Comparison of ENCODE assay signal across 1 cellular context in genomic region chr16:15518412-15519351, GRCh38.
TF ChIP-seq lines count a peak whose summit lies in the region.

No MANE protein-coding gene starts in this region.

TF ChIP-seq in HEK293, 187 proteins besides CTCF, POLR2A, EP300 and RAD21 (continued from another document):
- TF ChIP-seq PRDM10 (tag by site-specific recombination; IDR thresholded peaks at IDR 0.05) (peak; percentile 43; the same call in 1 of the 2 replicates), ZNF548 (tag by site-specific recombination; IDR thresholded peaks at IDR 0.05) (no peak), ZNF416 (tag by site-specific recombination; IDR thresholded peaks at IDR 0.05) (no peak), ZNF341 (tag by site-specific recombination; IDR thresholded peaks at IDR 0.05; ENCODE audit: low read depth) (0 out of 2 replicates have a peak, but pooled peaks have one; percentile 14), ZNF366 (tag by site-specific recombination; conservative IDR thresholded peaks at IDR 0.05) (0 out of 2 replicates have a peak, but pooled peaks have one; percentile 35), GLIS2 (tag by site-specific recombination; IDR thresholded peaks at IDR 0.05) (no peak), ZNF692 (tag by site-specific recombination; IDR thresholded peaks at IDR 0.05) (no peak), ZNF654 (tag by site-specific recombination; IDR thresholded peaks at IDR 0.05; ENCODE audit: low read depth) (no peak), ZNF610 (tag by site-specific recombination; IDR thresholded peaks at IDR 0.05; ENCODE audit: borderline replicate concordance) (no peak), KLF9 (tag by site-specific recombination; IDR thresholded peaks at IDR 0.05; ENCODE audit: low read depth) (no peak), ZNF623 (tag by site-specific recombination; IDR thresholded peaks at IDR 0.05) (no peak), ZNF398 (tag by site-specific recombination; IDR thresholded peaks at IDR 0.05) (peak; percentile 64), ZNF629 (tag by site-specific recombination; IDR thresholded peaks at IDR 0.05) (peak; percentile 24; the same call in 1 of the 2 replicates), ZNF174 (tag by site-specific recombination; IDR thresholded peaks at IDR 0.05) (no peak), ZNF776 (tag by site-specific recombination; IDR thresholded peaks at IDR 0.05; ENCODE audit: borderline replicate concordance) (no peak), ZNF626 (tag by site-specific recombination; IDR thresholded peaks at IDR 0.05) (no peak), ZSCAN5A (tag by site-specific recombination; IDR thresholded peaks at IDR 0.05) (no peak), ZSCAN30 (tag by site-specific recombination; IDR thresholded peaks at IDR 0.05) (no peak), MEIS1 (CRISPR knock-in tag; IDR thresholded peaks at IDR 0.05; ENCODE audit: borderline replicate concordance) (no peak), ZNF624 (tag by site-specific recombination; IDR thresholded peaks at IDR 0.05) (no peak), ZNF114 (tag by site-specific recombination; IDR thresholded peaks at IDR 0.05) (no peak), ZFP69B (tag by site-specific recombination; IDR thresholded peaks at IDR 0.05) (no peak), ZNF18 (tag by site-specific recombination; IDR thresholded peaks at IDR 0.05) (no peak), YY2 (tag by site-specific recombination; IDR thresholded peaks at IDR 0.05) (no peak), ZBTB49 (tag by site-specific recombination; IDR thresholded peaks at IDR 0.05; ENCODE audit: low read depth) (no peak), ZSCAN4 (tag by site-specific recombination; IDR thresholded peaks at IDR 0.05) (0 out of 2 replicates have a peak, but pooled peaks have one; percentile 42), ZNF10 (tag by site-specific recombination; IDR thresholded peaks at IDR 0.05) (no peak), GLIS1 (tag by site-specific recombination; IDR thresholded peaks at IDR 0.05) (peak; percentile 15; the same call in 1 of the 2 replicates), ZNF433 (tag by site-specific recombination; IDR thresholded peaks at IDR 0.05; ENCODE audit: low read depth) (no peak), ZNF529 (tag by site-specific recombination; IDR thresholded peaks at IDR 0.05; ENCODE audit: insufficient replicate concordance) (no peak), ZNF24 (tag by site-specific recombination; IDR thresholded peaks at IDR 0.05) (no peak), ZNF530 (tag by site-specific recombination; IDR thresholded peaks at IDR 0.05; ENCODE audit: low read depth) (no peak), FEZF1 (tag by site-specific recombination; IDR thresholded peaks at IDR 0.05) (peak; percentile 40)
